ENCODE assay signal across 8 cellular contexts in the genomic region with DNA sequence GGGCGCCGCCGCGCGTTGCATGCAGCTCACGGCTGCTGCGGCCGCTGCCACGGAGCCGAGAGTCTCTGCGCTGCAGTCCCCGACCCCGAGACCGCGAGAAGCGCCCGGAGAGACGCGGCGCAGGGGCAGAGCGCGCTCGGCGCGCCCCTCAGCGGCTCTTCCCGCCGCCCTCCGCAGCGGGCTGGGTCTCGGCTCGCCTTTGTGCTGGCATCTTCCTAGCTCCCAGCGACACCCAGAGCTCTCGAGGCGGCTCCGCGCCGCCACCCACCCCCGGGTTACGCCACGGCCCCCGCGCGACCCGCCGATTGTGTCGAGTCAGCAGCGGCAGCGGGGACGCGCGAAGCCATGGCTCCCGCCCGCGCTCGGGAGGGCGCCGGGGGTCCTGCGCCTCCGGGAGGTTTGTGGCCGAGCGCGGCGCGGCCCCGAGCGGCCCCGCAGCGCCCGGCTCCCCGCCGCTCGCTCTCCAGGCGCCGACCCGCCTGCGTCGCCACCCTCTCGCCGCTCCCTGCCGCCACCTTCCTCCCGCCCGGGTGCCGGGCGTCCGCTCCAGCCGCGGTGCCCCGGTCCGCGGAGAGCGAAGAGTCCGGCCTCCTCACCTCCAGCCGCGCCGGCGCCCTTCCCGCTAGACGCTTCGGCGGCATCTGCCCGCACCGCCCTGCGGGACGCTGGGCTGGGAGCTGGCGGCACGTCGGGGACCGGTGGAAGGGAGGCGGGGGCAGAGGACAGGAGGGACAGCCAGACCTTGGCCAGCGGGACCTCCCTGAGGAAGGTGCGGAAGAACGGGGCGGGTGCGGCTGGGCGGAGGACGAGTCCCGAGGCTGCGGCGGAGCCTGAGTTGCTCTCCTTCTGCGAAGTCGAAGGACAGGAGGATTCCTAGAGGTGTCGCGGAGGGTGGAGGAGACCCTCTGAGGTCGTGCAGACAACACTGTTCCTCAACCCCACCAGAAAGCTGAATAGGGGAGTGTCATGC. TPM values are rescaled to one million over a fixed set of nuclear protein-coding genes. Genes with fewer than 3 reads are reported as not detected.
DNase-seq lines count a peak whose midpoint lies in the region; ATAC-seq, FAIRE-seq and TF ChIP-seq lines count a peak whose summit lies in the region.

HECW2 (minus strand) TSS at position 643 of the 970 bp plus-strand sequence.

- H4K20me1 ChIP-seq in fibroblast of lung (ENCODE audit: control insufficient read depth, extremely low read depth, insufficient read depth, low read length), result no peaks in the 10 kb centered on the region

- no peak within 1 kb of the TSS for H3K27ac Mint-ChIP-seq in activated CD8-positive, alpha-beta T cell treated with anti-CD3 and anti-CD28 coated beads for 36 hours

- H3K79me2 ChIP-seq in fibroblast of lung (ENCODE audit: control insufficient read depth, insufficient read depth, low read length), result no peaks in the 10 kb centered on the region

- TF ChIP-seq CTCF in activated CD8-positive, alpha-beta T cell treated with anti-CD3 and anti-CD28 coated beads for 36 hours (IDR thresholded peaks at IDR 0.05), result no peak
- no peak for TF ChIP-seq CTCF in fibroblast of lung (conservative IDR thresholded peaks at IDR 0.05 in 1 of 2, IDR thresholded peaks at IDR 0.05 in 1 of 2; ENCODE audit: low read depth in 1 of 2, low read length in 2 of 2)

- peak within 1 kb of the TSS; percentile 69 for H3K4me3 Mint-ChIP-seq in activated CD8-positive, alpha-beta T cell treated with anti-CD3 and anti-CD28 coated beads for 36 hours

- peak; percentile 66 for FAIRE-seq in urothelium cell line (lab: Jason Lieb, UNC)

- H3K27me3 Mint-ChIP-seq in activated CD8-positive, alpha-beta T cell treated with anti-CD3 and anti-CD28 coated beads for 36 hours, result peaks cover 54% of the 10 kb centered on the region

- intact Hi-C loops in activated CD8-positive, alpha-beta T cell treated with anti-CD3 and anti-CD28 coated beads for 36 hours (cut with micrococcal nuclease), result no loop called here

- no peaks in the 10 kb centered on the region for H3K9me3 Mint-ChIP-seq in activated CD8-positive, alpha-beta T cell treated with anti-CD3 and anti-CD28 coated beads for 36 hours

- peaks cover 7% of the 10 kb centered on the region for H3K27me3 ChIP-seq in fibroblast of lung (ENCODE audit: control insufficient read depth, insufficient read depth, low read length)

- POLR2A ChIA-PET in activated CD8-positive, alpha-beta T cell treated with anti-CD3 and anti-CD28 coated beads for 36 hours (lab: Charles Lee), result no interaction called here

- ATAC-seq in GM21786 (IDR thresholded peaks at IDR 0.05; ENCODE audit: unreplicated experiment), result peak; percentile 61
- peak; percentile 79 for ATAC-seq in activated CD8-positive, alpha-beta T cell treated with anti-CD3 and anti-CD28 coated beads for 36 hours

- peaks cover 8% of the 10 kb centered on the region for H3K4me1 Mint-ChIP-seq in activated CD8-positive, alpha-beta T cell treated with anti-CD3 and anti-CD28 coated beads for 36 hours (ENCODE audit: low read depth)

- CTCF ChIA-PET in activated CD8-positive, alpha-beta T cell treated with anti-CD3 and anti-CD28 coated beads for 36 hours (lab: Charles Lee), result interaction anchor here (1.2 to 1.3 kb wide), 2 partner anchors 30 to 140 kb away, joined by 3 to 4 read pairs; no protein-coding TSS in a partner anchor

- H3K36me3 Mint-ChIP-seq in activated CD8-positive, alpha-beta T cell treated with anti-CD3 and anti-CD28 coated beads for 36 hours (ENCODE audit: low read depth), result no peaks in the 10 kb centered on the region

- no peaks in the 10 kb centered on the region for H3K9me3 ChIP-seq in fibroblast of lung (ENCODE audit: control insufficient read depth, insufficient read depth, low read depth, low read length)

- no peaks in the 10 kb centered on the region for H3K4me1 ChIP-seq in fibroblast of lung (ENCODE audit: control insufficient read depth, extremely low read depth, insufficient read depth, low read length)

- H3K9ac ChIP-seq in fibroblast of lung (ENCODE audit: insufficient read depth, low read length), result peak within 1 kb of the TSS; percentile 67

- peak within 1 kb of the TSS; percentile 77 for H3K4me2 ChIP-seq in fibroblast of lung (ENCODE audit: extremely low read depth, insufficient read depth, low read length)

- H3K4me3 ChIP-seq in fibroblast of lung (replicated peaks in 1 of 4; ENCODE audit: control extremely low read depth in 1 of 4, insufficient read depth in 1 of 4, low read depth in 3 of 4, low read length in 4 of 4), result peak within 1 kb of the TSS; percentile 59 to 64 (median 62)

- H3K36me3 ChIP-seq in fibroblast of lung (ENCODE audit: control insufficient read depth, insufficient read depth, low read length), result no peaks in the 10 kb centered on the region

- DNase-seq in NCI-H1436 (lab: John Stamatoyannopoulos, UW), result peak; percentile 53
- no peak for DNase-seq in NCI-H1436 treated with DMSO at 0.1 percent for 48 hours (lab: John Stamatoyannopoulos, UW)
- DNase-seq in LoVo (ENCODE audit: low spot score), result peak; percentile 38
- DNase-seq in activated CD8-positive, alpha-beta T cell treated with anti-CD3 and anti-CD28 coated beads for 36 hours, result peak; percentile 27
- peak; percentile 52 to 74 for DNase-seq in fibroblast of lung (ENCODE audit: low read depth in 2 of 2)
- peak; percentile 81 for DNase-seq in myocyte (ENCODE audit: low read depth)
- peak; percentile 67 for DNase-seq in urothelium cell line (ENCODE audit: low spot score)

- H3K27ac ChIP-seq in fibroblast of lung (ENCODE audit: insufficient read depth, low read length), result no peak within 1 kb of the TSS

- H2AFZ ChIP-seq in fibroblast of lung (ENCODE audit: low read length), result peak within 1 kb of the TSS; percentile 91

RNA-seq across cellular contexts. Expression of gene HECW2, which starts in this region (rescaled TPM):
- total RNA-seq in activated CD8-positive, alpha-beta T cell treated with anti-CD3 and anti-CD28 coated beads for 36 hours, result 1 to 10 TPM; 2.5 to 3.0 TPM
- 0.51 and 1.5 TPM in 2 replicates for total RNA-seq in fibroblast of lung
- polyA plus RNA-seq in fibroblast of lung, result 0.99 and 2.5 TPM in 2 replicates
- 0.46 and 2.3 TPM in 2 replicates for polyA plus RNA-seq in fibroblast of lung (2012)
- polyA minus RNA-seq in fibroblast of lung (ENCODE audit: low replicate concordance), result 1.6 and 11.0 TPM in 2 replicates
- total RNA-seq in myocyte, result 2.6 and 3.5 TPM in 2 replicates
- polyA plus RNA-seq in myocyte (2012), result 1.4 TPM
